ENCODE assay signal across 8 cellular contexts in the genomic region with DNA sequence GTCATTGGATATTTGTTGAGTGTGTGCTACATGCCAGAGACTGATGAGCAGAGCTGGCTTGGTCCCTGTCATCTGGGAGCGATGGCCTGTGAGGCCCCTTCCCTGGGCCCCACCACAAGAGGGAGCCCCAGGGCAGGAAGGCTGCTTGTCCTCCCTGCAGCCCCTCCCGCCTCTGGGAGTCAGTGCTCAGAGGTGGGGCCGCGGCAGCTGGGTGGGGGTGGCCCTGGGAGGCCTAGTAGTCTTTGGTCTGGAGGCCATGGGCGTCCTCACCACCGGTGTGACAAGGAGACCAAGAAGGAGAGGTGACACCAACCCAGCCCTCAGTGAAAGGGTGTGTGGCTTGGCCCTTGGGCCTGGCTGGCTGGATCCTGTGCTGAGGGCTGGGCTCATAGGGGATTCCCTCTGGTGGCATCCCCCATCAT.
DNase-seq lines count a peak whose midpoint lies in the region; ATAC-seq and TF ChIP-seq lines count a peak whose summit lies in the region.

No MANE protein-coding gene starts in this region.

- H3K27ac Mint-ChIP-seq in activated CD8-positive, alpha-beta memory T cell treated with anti-CD3 and anti-CD28 coated beads, Interleukin-2, amount 10 ng/mL, durations not matched to agents 7 days and 5 days, result no peak overlapping the region

- H3K36me3 Mint-ChIP-seq in activated CD8-positive, alpha-beta memory T cell treated with anti-CD3 and anti-CD28 coated beads, Interleukin-2, amount 10 ng/mL, durations not matched to agents 7 days and 5 days, result no peaks in the 10 kb centered on the region

- H3K36me3 ChIP-seq in smooth muscle cell (ENCODE audit: low read depth), result no peaks in the 10 kb centered on the region

- H3K9me3 Mint-ChIP-seq in activated CD8-positive, alpha-beta memory T cell treated with anti-CD3 and anti-CD28 coated beads, Interleukin-2, amount 10 ng/mL, durations not matched to agents 7 days and 5 days (ENCODE audit: low read depth), result no peaks in the 10 kb centered on the region

- no peak overlapping the region for H2AFZ ChIP-seq in smooth muscle cell (ENCODE audit: low read depth)

- ATAC-seq in activated CD8-positive, alpha-beta memory T cell treated with anti-CD3 and anti-CD28 coated beads, Interleukin-2, amount 10 ng/mL, durations not matched to agents 7 days and 5 days, result peak; percentile 53
- ATAC-seq in GM21447 (IDR thresholded peaks at IDR 0.05; ENCODE audit: unreplicated experiment) (no peak), GM21381 (IDR thresholded peaks at IDR 0.05; ENCODE audit: unreplicated experiment) (no peak), HG03520 (IDR thresholded peaks at IDR 0.05; ENCODE audit: unreplicated experiment) (no peak)

- H3K27me3 Mint-ChIP-seq in activated CD8-positive, alpha-beta memory T cell treated with anti-CD3 and anti-CD28 coated beads, Interleukin-2, amount 10 ng/mL, durations not matched to agents 7 days and 5 days, result no peaks in the 10 kb centered on the region

- no peaks in the 10 kb centered on the region for H3K4me1 Mint-ChIP-seq in activated CD8-positive, alpha-beta memory T cell treated with anti-CD3 and anti-CD28 coated beads, Interleukin-2, amount 10 ng/mL, durations not matched to agents 7 days and 5 days

- no peaks in the 10 kb centered on the region for H3K9me3 ChIP-seq in smooth muscle cell (replicated peaks; ENCODE audit: low read depth)

- CTCF ChIA-PET in activated CD8-positive, alpha-beta memory T cell treated with anti-CD3 and anti-CD28 coated beads, Interleukin-2, amount 10 ng/mL, durations not matched to agents 7 days and 5 days (lab: Charles Lee), result interaction anchor here (1.9 kb wide), 1 partner anchor 20 kb away, joined by 9 read pairs; no protein-coding TSS in a partner anchor

- H3K27ac ChIP-seq in smooth muscle cell (ENCODE audit: low read depth), result no peak overlapping the region

- H3F3A ChIP-seq in smooth muscle cell (ENCODE audit: low read depth), result no peaks in the 10 kb centered on the region

- no peak overlapping the region for H3K4me3 ChIP-seq in smooth muscle cell

- H3K4me1 ChIP-seq in smooth muscle cell (ENCODE audit: low read depth), result no peaks in the 10 kb centered on the region

- H3K27me3 ChIP-seq in smooth muscle cell (ENCODE audit: low read depth), result no peaks in the 10 kb centered on the region

- H3K4me3 Mint-ChIP-seq in activated CD8-positive, alpha-beta memory T cell treated with anti-CD3 and anti-CD28 coated beads, Interleukin-2, amount 10 ng/mL, durations not matched to agents 7 days and 5 days, result no peak overlapping the region

- WGBS in smooth muscle cell (ENCODE audit: low lambda C conversion rate), result 88% methylated on average over 6 of the region's 6 CpGs

- H4K20me1 ChIP-seq in smooth muscle cell (ENCODE audit: low read depth), result no peaks in the 10 kb centered on the region

- H3K79me2 ChIP-seq in smooth muscle cell (ENCODE audit: low read depth), result no peaks in the 10 kb centered on the region

- TF ChIP-seq CTCF in smooth muscle cell (IDR thresholded peaks at IDR 0.05; ENCODE audit: borderline replicate concordance, insufficient read depth, poor library complexity, severe bottlenecking), result peak; percentile 38

- H3K9ac ChIP-seq in smooth muscle cell (ENCODE audit: low read depth), result no peak overlapping the region

- peak; percentile 51 for DNase-seq in activated CD8-positive, alpha-beta memory T cell treated with anti-CD3 and anti-CD28 coated beads, Interleukin-2, amount 10 ng/mL, durations not matched to agents 7 days and 5 days
- DNase-seq in activated CD8-positive, alpha-beta memory T cell treated with anti-CD3 and anti-CD28 coated beads, Interleukin-2, amount 50 U/mL, for 4 hours, result no peak
- DNase-seq in NAMALWA (ENCODE audit: low spot score) (peak; percentile 65), dermis blood vessel endothelial cell (peak; percentile 37), smooth muscle cell (lab: John Stamatoyannopoulos, UW; ENCODE audit: unreplicated experiment) (no peak)

- H3K4me2 ChIP-seq in smooth muscle cell, result no peak overlapping the region

Comparison
In these comparisons a context has a peak if more than half of its experiments do, and no peak if none do; other contexts are left out.
1. DNase-seq: peak in activated CD8-positive, alpha-beta memory T cell treated with anti-CD3 and anti-CD28 coated beads, Interleukin-2, amount 10 ng/mL, durations not matched to agents 7 days and 5 days (single experiment), NAMALWA (single experiment) and dermis blood vessel endothelial cell (single experiment); none in activated CD8-positive, alpha-beta memory T cell treated with anti-CD3 and anti-CD28 coated beads, Interleukin-2, amount 50 U/mL, for 4 hours (single experiment) and smooth muscle cell (single experiment).